9 cellular contexts compared by ENCODE assay signal in genomic region chr6:35552285-35552917, GRCh38. TPM values are rescaled to one million over a fixed set of nuclear protein-coding genes. Genes with fewer than 3 reads are reported as not detected.
DNase-seq lines count a peak whose midpoint lies in the region; ATAC-seq and TF ChIP-seq lines count a peak whose summit lies in the region.
"Had no signal": no experiment of that assay in that cellular context is flagged by ENCODE, and none has a peak within 500 bp of the region (broad histone marks: within the 10 kb centered on the region; RNA-seq: fewer than 3 reads in every experiment).

No MANE protein-coding gene starts in this region.

- peak; percentile 82 for TF ChIP-seq CTCF in kidney epithelial cell (IDR thresholded peaks at IDR 0.05; ENCODE audit: insufficient read depth, low read length, poor library complexity, severe bottlenecking)

- no peak overlapping the region for H3K27ac ChIP-seq in SJCRH30
- H3K27ac ChIP-seq: BLaER1 treated with 17β-estradiol and CSF1 and Interleukin-3, amounts not matched to agents 10 nM and 100 nM had no signal

- H3K27me3 ChIP-seq in SJCRH30 (no peaks in the 10 kb centered on the region), kidney epithelial cell (ENCODE audit: control insufficient read depth, insufficient read depth, low read length) (peaks cover 4% of the 10 kb centered on the region)
- H3K27me3 ChIP-seq: BLaER1 treated with 17β-estradiol and CSF1 and Interleukin-3, amounts not matched to agents 10 nM and 100 nM had no signal

- no peaks in the 10 kb centered on the region for H3K4me1 ChIP-seq in SJCRH30
- H3K4me1 ChIP-seq: BLaER1 treated with 17β-estradiol and CSF1 and Interleukin-3, amounts not matched to agents 10 nM and 100 nM had no signal

- no peaks in the 10 kb centered on the region for H3K36me3 ChIP-seq in SJCRH30
- H3K36me3 ChIP-seq in kidney epithelial cell (ENCODE audit: control insufficient read depth, insufficient read depth, low read length) = no peaks in the 10 kb centered on the region
- H3K36me3 ChIP-seq: BLaER1 treated with 17β-estradiol and CSF1 and Interleukin-3, amounts not matched to agents 10 nM and 100 nM had no signal

- ATAC-seq in GM18870 (IDR thresholded peaks at IDR 0.05; ENCODE audit: unreplicated experiment) (no peak), GM19455 (IDR thresholded peaks at IDR 0.05; ENCODE audit: unreplicated experiment) (no peak)

- H3K4me3 ChIP-seq in SJCRH30 (no peak overlapping the region), kidney epithelial cell (ENCODE audit: low read depth, low read length) (no peak overlapping the region)
- H3K4me3 ChIP-seq: BLaER1 treated with 17β-estradiol and CSF1 and Interleukin-3, amounts not matched to agents 10 nM and 100 nM had no signal

- DNase-seq in NCI-H748 (lab: John Stamatoyannopoulos, UW; ENCODE audit: unreplicated experiment) = peak; percentile 14
- DNase-seq in NCI-H748 treated with DMSO at 0.1 percent for 48 hours (lab: John Stamatoyannopoulos, UW) = no peak
- DNase-seq in SJCRH30 = peak; percentile 24 to 66
- peak; percentile 64 for DNase-seq in activated naive CD4-positive, alpha-beta T cell treated with anti-CD3 and anti-CD28 coated beads, Interleukin-2, amount 50 U/mL, for 16 hours
- DNase-seq in kidney epithelial cell (ENCODE audit: low read depth) = no peak
- DNase-seq in stimulated activated CD8-positive, alpha-beta memory T cell treated with anti-CD3 and anti-CD28 coated beads, Interleukin-15, amount 100 ng/mL, for 48 hours (ENCODE audit: low read depth in 2 of 2) = peak; percentile 25 to 34

- no peaks in the 10 kb centered on the region; the same call in 1 of the 2 replicates for H3K9me3 ChIP-seq in SJCRH30 (replicated peaks)

RNA-seq across cellular contexts. Expression of gene TULP1, which starts 39.7 kb away (rescaled TPM):
- total RNA-seq in SJCRH30 (2014; rRNA removed; shearing (Covaris generic)) = 0.15 TPM in 1 of 2 replicates, not detected in the other
- not detected in 2 replicates for total RNA-seq in kidney epithelial cell

RNA-seq across cellular contexts. Expression of gene TEAD3, which starts 55.5 kb away (rescaled TPM):
- 8.4 and 8.8 TPM in 2 replicates for total RNA-seq in SJCRH30 (2014; rRNA removed; shearing (Covaris generic))
- total RNA-seq in kidney epithelial cell = 18.1 and 23.8 TPM in 2 replicates

Comparison
In these comparisons a context has a peak if more than half of its experiments do, and no peak if none do; other contexts are left out.
1. DNase-seq: peak in NCI-H748 (single experiment), SJCRH30 (2 of 2), activated naive CD4-positive, alpha-beta T cell treated with anti-CD3 and anti-CD28 coated beads, Interleukin-2, amount 50 U/mL, for 16 hours (single experiment) and stimulated activated CD8-positive, alpha-beta memory T cell treated with anti-CD3 and anti-CD28 coated beads, Interleukin-15, amount 100 ng/mL, for 48 hours (2 of 2); none in NCI-H748 treated with DMSO at 0.1 percent for 48 hours (single experiment) and kidney epithelial cell (single experiment).